ENCODE assay signal across 1 cellular context in genomic region chr4:67593741-67594175, GRCh38.
A peak's percentile ranks its signal among the peaks of the same experiment; 100 is the strongest.
TF ChIP-seq lines count a peak whose summit lies in the region.

No MANE protein-coding gene starts in this region.

TF ChIP-seq in K562, 482 proteins besides CTCF, POLR2A, EP300 and RAD21:
- TF ChIP-seq MCM3 (IDR thresholded peaks at IDR 0.05) = no peak
- no peak for TF ChIP-seq ZNF785 (CRISPR knock-in tag; IDR thresholded peaks at IDR 0.05)
- no peak for TF ChIP-seq TAF1 (IDR thresholded peaks at IDR 0.05; ENCODE audit: control insufficient read depth, extremely low read depth, insufficient read depth, low read length, severe bottlenecking)
- no peak for TF ChIP-seq FOXK2 (conservative IDR thresholded peaks at IDR 0.05 in 1 of 2, IDR thresholded peaks at IDR 0.05 in 1 of 2; ENCODE audit: low read depth in 2 of 2)
- TF ChIP-seq ZSCAN29 (IDR thresholded peaks at IDR 0.05) = no peak
- peak; percentile 56 for TF ChIP-seq EGR1 (conservative IDR thresholded peaks at IDR 0.05)
- peak; percentile 84 for TF ChIP-seq CEBPB (tag; IDR thresholded peaks at IDR 0.05)
- TF ChIP-seq ZNF398 (CRISPR knock-in tag; IDR thresholded peaks at IDR 0.05) = no peak
- TF ChIP-seq TEAD1 (CRISPR knock-in tag; IDR thresholded peaks at IDR 0.05) = no peak
- TF ChIP-seq SAFB (IDR thresholded peaks at IDR 0.05; ENCODE audit: borderline replicate concordance, low read depth, low read length) = no peak
- no peak for TF ChIP-seq CEBPG (CRISPR knock-in tag; IDR thresholded peaks at IDR 0.05)
- peak; percentile 48 to 68; a peak in 2 of 4 replicates for TF ChIP-seq CEBPG (tag; conservative IDR thresholded peaks at IDR 0.05 in 1 of 2, IDR thresholded peaks at IDR 0.05 in 1 of 2)
- no peak for TF ChIP-seq ZSCAN32 (CRISPR knock-in tag; IDR thresholded peaks at IDR 0.05)
